Comparison of ENCODE assay signal across 18 cellular contexts in the genomic region with DNA sequence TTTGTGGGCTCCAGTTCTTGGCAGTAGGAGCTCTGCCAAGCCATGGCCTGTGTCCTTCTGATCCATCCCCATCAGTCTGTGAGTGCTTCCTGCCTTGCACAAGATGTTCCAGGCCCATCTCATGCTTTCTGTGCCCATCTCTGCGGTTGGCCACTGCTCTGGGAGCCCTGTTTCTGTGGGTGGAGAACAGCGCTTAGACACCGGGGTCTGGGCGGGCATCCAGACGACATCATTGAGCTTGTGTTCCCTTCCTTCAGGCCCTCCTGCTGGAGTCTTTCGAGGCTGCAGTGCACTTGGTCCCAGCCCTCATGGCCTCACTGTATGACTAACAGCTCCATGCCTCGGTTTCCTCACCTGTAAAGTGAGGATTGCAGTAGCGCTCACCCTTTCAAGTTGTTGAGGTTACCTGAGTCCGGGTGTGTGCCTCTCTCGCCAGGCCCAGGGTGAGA. TPM values are rescaled to one million over a fixed set of nuclear protein-coding genes. Genes with fewer than 3 reads are reported as not detected.
DNase-seq lines count a peak whose midpoint lies in the region; ATAC-seq, FAIRE-seq and TF ChIP-seq lines count a peak whose summit lies in the region.
"Had no signal": no experiment of that assay in that cellular context is flagged by ENCODE, and none has a peak within 500 bp of the region (broad histone marks: within the 10 kb centered on the region; RNA-seq: fewer than 3 reads in every experiment).

No MANE protein-coding gene starts in this region.

- H3K36me3 ChIP-seq in right lobe of liver: peaks cover 0 to 4% (median 0%) of the 10 kb centered on the region in 4 donors
- no peaks in the 10 kb centered on the region for H3K36me3 ChIP-seq in HepG2 (replicated peaks in 1 of 2; ENCODE audit: control insufficient read depth in 1 of 2, insufficient read depth in 2 of 2, low read length in 2 of 2)
- H3K36me3 ChIP-seq in mucosa of descending colon (ENCODE audit: low read depth): no peaks in the 10 kb centered on the region
- H3K36me3 ChIP-seq in uterus: no peaks in the 10 kb centered on the region
- H3K36me3 ChIP-seq: gastrocnemius medialis, right atrium auricular region had no signal

- CTCF ChIA-PET in HepG2 (lab: Yijun Ruan, JAX; ENCODE audit: low intra/inter-chr PET ratio, low total read pairs): no interaction called here
- CTCF ChIA-PET in activated CD4-positive, alpha-beta T cell treated with anti-CD3 and anti-CD28 coated beads, Interleukin-2, amount 10 ng/mL, durations not matched to agents 7 days and 5 days (lab: Charles Lee): interaction anchor here (0.8 to 1.4 kb wide), 2 partner anchors 10 to 15 kb away, joined by 3 read pairs; partner anchors contain the start of gene CARD19

- H3K4me2 ChIP-seq in HepG2 (ENCODE audit: low read depth, low read length): no peak overlapping the region

- H3K9me3 Mint-ChIP-seq in activated CD4-positive, alpha-beta T cell treated with anti-CD3 and anti-CD28 coated beads, Interleukin-2, amount 10 ng/mL, durations not matched to agents 7 days and 5 days: peaks cover 2% of the 10 kb centered on the region
- H3K9me3 Mint-ChIP-seq: effector memory CD8-positive, alpha-beta T cell had no signal

- FAIRE-seq in HepG2 (lab: Jason Lieb, UNC): no peak
- FAIRE-seq: GM12891, K562 had no signal

- WGBS in right lobe of liver (ENCODE audit: insufficient coverage, low coverage, low lambda C conversion rate, missing lambda C conversion rate): 93% methylated on average over 3 of the region's 10 CpGs
- 67% methylated on average over 6 of the region's 10 CpGs for WGBS in HepG2 (ENCODE audit: low lambda C conversion rate)

- POLR2A ChIA-PET in HepG2 (lab: Yijun Ruan, JAX): no interaction called here
- POLR2A ChIA-PET in activated CD4-positive, alpha-beta T cell treated with anti-CD3 and anti-CD28 coated beads, Interleukin-2, amount 10 ng/mL, durations not matched to agents 7 days and 5 days (lab: Charles Lee): no interaction called here

- H3K4me1 Mint-ChIP-seq in activated CD4-positive, alpha-beta T cell treated with anti-CD3 and anti-CD28 coated beads, Interleukin-2, amount 10 ng/mL, durations not matched to agents 7 days and 5 days: peaks cover 37% of the 10 kb centered on the region

- no peak overlapping the region for H3K9ac ChIP-seq in HepG2 (ENCODE audit: insufficient read depth, low read depth, low read length)

- intact Hi-C loops in right lobe of liver (cut with DNase I): no loop called here
- intact Hi-C loops in HepG2 (cut with micrococcal nuclease; ENCODE audit: unreplicated experiment): no loop called here
- intact Hi-C loops in mucosa of descending colon (cut with DNase I, micrococcal nuclease): no loop called here
- intact Hi-C loops in uterus (cut with DNase I; ENCODE audit: low total_unique reads): no loop called here
- intact Hi-C loops in left colon (cut with DNase I, micrococcal nuclease): no loop called here

- H3K4me1 ChIP-seq in right lobe of liver (no peaks in the 10 kb centered on the region), HepG2 (ENCODE audit: insufficient read depth, low read length) (no peaks in the 10 kb centered on the region), mucosa of descending colon (ENCODE audit: low read depth) (no peaks in the 10 kb centered on the region), uterus (no peaks in the 10 kb centered on the region)
- H3K4me1 ChIP-seq: gastrocnemius medialis, right atrium auricular region had no signal

- H3K27me3 ChIP-seq in right lobe of liver: no peaks in the 10 kb centered on the region
- H3K27me3 ChIP-seq in HepG2 (ENCODE audit: control insufficient read depth in 1 of 2, insufficient read depth in 2 of 2, low read length in 2 of 2): no peaks in the 10 kb centered on the region; a peak in 1 of 5 replicates
- H3K27me3 ChIP-seq in uterus: no peaks in the 10 kb centered on the region
- H3K27me3 ChIP-seq: gastrocnemius medialis, right atrium auricular region had no signal

- TF ChIP-seq POLR2A in right lobe of liver (IDR thresholded peaks at IDR 0.05): no peak
- TF ChIP-seq POLR2A in HepG2 (IDR thresholded peaks at IDR 0.05; ENCODE audit: insufficient read depth in 1 of 2, low read depth in 2 of 2, low read length in 2 of 2): no peak
- no peak for TF ChIP-seq POLR2A in uterus (IDR thresholded peaks at IDR 0.05)

- peaks cover 66% of the 10 kb centered on the region for H3K36me3 Mint-ChIP-seq in activated CD4-positive, alpha-beta T cell treated with anti-CD3 and anti-CD28 coated beads, Interleukin-2, amount 10 ng/mL, durations not matched to agents 7 days and 5 days (ENCODE audit: low read depth)

- no peak for ATAC-seq in right lobe of liver
- ATAC-seq in HepG2: no peak
- ATAC-seq in mucosa of descending colon: no peak
- no peak for ATAC-seq in left colon
- ATAC-seq: effector memory CD8-positive, alpha-beta T cell; gastrocnemius medialis; K562; stimulated activated naive CD8-positive, alpha-beta T cell treated with anti-CD3 and anti-CD28 coated beads, Interleukin-15, amount 100 ng/mL, for 72 hours had no signal

- DNase-seq in right lobe of liver (peak in 2 of 3 donors; percentile 7 to 28), HepG2 (ENCODE audit: low spot score) (no peak), amniotic epithelial cell (ENCODE audit: low read depth) (peak; percentile 86), mucosa of descending colon (peak in 2 of 3 donors; percentile 3 to 22), uterus (peak; percentile 15), left colon (no peak)
- no peak for DNase-seq in stimulated activated CD4-positive, alpha-beta T cell treated with anti-CD3 and anti-CD28 coated beads, Interleukin-2, amount 100 ng/mL, for 48 hours
- no peak for DNase-seq in activated CD4-positive, alpha-beta T cell treated with anti-CD3 and anti-CD28 coated beads, Interleukin-2, amount 10 ng/mL, durations not matched to agents 7 days and 5 days
- DNase-seq: effector memory CD8-positive, alpha-beta T cell; EL; NCI-H1694 treated with DMSO at 0.1 percent for 48 hours; NCI-H510A treated with DMSO at 0.1 percent for 48 hours; stimulated activated naive CD8-positive, alpha-beta T cell treated with anti-CD3 and anti-CD28 coated beads, Interleukin-15, amount 100 ng/mL, for 72 hours; T-helper 2 cell had no signal

- TF ChIP-seq CTCF in right lobe of liver (IDR thresholded peaks at IDR 0.05): no peak
- TF ChIP-seq CTCF in HepG2 (CRISPR knock-in tag; IDR thresholded peaks at IDR 0.05): no peak
- TF ChIP-seq CTCF in mucosa of descending colon (IDR thresholded peaks at IDR 0.05): no peak
- TF ChIP-seq CTCF in uterus (IDR thresholded peaks at IDR 0.05): no peak

- in situ Hi-C loops in HepG2 (cut with HindIII; ENCODE audit: extremely low pct_ligation_motif_present, low pct_unique_long_range_greater_than_20kb): no loop called here

- no peak for TF ChIP-seq RAD21 in HepG2 (CRISPR knock-in tag; IDR thresholded peaks at IDR 0.05)

- TF ChIP-seq EP300 in HepG2 (IDR thresholded peaks at IDR 0.05; ENCODE audit: low read depth in 2 of 2, low read length in 2 of 2) (no peak), HepG2 (CRISPR knock-in tag; IDR thresholded peaks at IDR 0.05; ENCODE audit: borderline replicate concordance) (no peak)

- H3K4me3 ChIP-seq in right lobe of liver (no peak overlapping the region), HepG2 (replicated peaks in 1 of 3; ENCODE audit: insufficient read depth in 1 of 3, low read depth in 2 of 3, low read length in 3 of 3) (no peak overlapping the region), mucosa of descending colon (no peak overlapping the region), uterus (no peak overlapping the region)
- H3K4me3 ChIP-seq: gastrocnemius medialis, K562, right atrium auricular region had no signal

- BruUV-seq in HepG2 (replicated peaks; lab: Mats Ljungman, UMichigan): no TSS peak

- H2AFZ ChIP-seq in HepG2 (ENCODE audit: low read length): no peak overlapping the region

- no peaks in the 10 kb centered on the region for H3K27me3 Mint-ChIP-seq in activated CD4-positive, alpha-beta T cell treated with anti-CD3 and anti-CD28 coated beads, Interleukin-2, amount 10 ng/mL, durations not matched to agents 7 days and 5 days
- H3K27me3 Mint-ChIP-seq: effector memory CD8-positive, alpha-beta T cell; stimulated activated naive CD8-positive, alpha-beta T cell treated with anti-CD3 and anti-CD28 coated beads, Interleukin-15, amount 100 ng/mL, for 72 hours had no signal

- H3K4me3 Mint-ChIP-seq in activated CD4-positive, alpha-beta T cell treated with anti-CD3 and anti-CD28 coated beads, Interleukin-2, amount 10 ng/mL, durations not matched to agents 7 days and 5 days: no peak overlapping the region
- H3K4me3 Mint-ChIP-seq: effector memory CD8-positive, alpha-beta T cell; stimulated activated naive CD8-positive, alpha-beta T cell treated with anti-CD3 and anti-CD28 coated beads, Interleukin-15, amount 100 ng/mL, for 72 hours had no signal

- no peaks in the 10 kb centered on the region for H3K79me2 ChIP-seq in HepG2 (ENCODE audit: insufficient read depth, low read length)

- H3K27ac ChIP-seq in right lobe of liver: no peak overlapping the region
- no peak overlapping the region for H3K27ac ChIP-seq in HepG2 (ENCODE audit: extremely low read length, insufficient read depth, low read length)
- H3K27ac ChIP-seq in uterus: no peak overlapping the region
- H3K27ac ChIP-seq: gastrocnemius medialis, right atrium auricular region had no signal

- no peak overlapping the region for H3K27ac Mint-ChIP-seq in activated CD4-positive, alpha-beta T cell treated with anti-CD3 and anti-CD28 coated beads, Interleukin-2, amount 10 ng/mL, durations not matched to agents 7 days and 5 days
- H3K27ac Mint-ChIP-seq: effector memory CD8-positive, alpha-beta T cell had no signal

- no peaks in the 10 kb centered on the region for H4K20me1 ChIP-seq in HepG2 (ENCODE audit: insufficient read depth, low read length)

- no peaks in the 10 kb centered on the region for H3K9me3 ChIP-seq in right lobe of liver
- H3K9me3 ChIP-seq in HepG2 (ENCODE audit: low read length): no peaks in the 10 kb centered on the region
- H3K9me3 ChIP-seq in mucosa of descending colon: no peaks in the 10 kb centered on the region
- no peaks in the 10 kb centered on the region for H3K9me3 ChIP-seq in uterus
- H3K9me3 ChIP-seq: gastrocnemius medialis, right atrium auricular region had no signal

RNA-seq across cellular contexts. Expression of gene CARD19, which starts 14.9 kb away (rescaled TPM):
- total RNA-seq in right lobe of liver (10 to 100 TPM in 3 of 6 experiments, 1 to 10 TPM in 3; 6.3 to 31.7 (median 12.1) TPM), HepG2 (2016; rRNA removed; fragmentation: Illumina TruSeq; extraction: Trizol) (15.2 and 18.4 TPM in 2 replicates), mucosa of descending colon (10 to 100 TPM; 39.1 to 47.8 (median 44.2) TPM), uterus (10 to 100 TPM; 23.7 to 71.4 (median 40.9) TPM), left colon (10 to 100 TPM; 41.5 to 62.2 TPM)
- total RNA-seq in HepG2 (2016; cell fraction: cytosol; rRNA removed; fragmentation: Illumina TruSeq; extraction: Trizol; ENCODE audit: low read depth): 15.8 and 20.2 TPM in 2 replicates
- total RNA-seq in HepG2 (2016; cell fraction: insoluble cytoplasmic fraction; rRNA removed; fragmentation: Illumina TruSeq; extraction: Trizol): 18.6 and 20.5 TPM in 2 replicates
- total RNA-seq in HepG2 (2016; cell fraction: membrane; rRNA removed; fragmentation: Illumina TruSeq; extraction: Trizol): 17.3 and 29.5 TPM in 2 replicates
- total RNA-seq in HepG2 (2016; cell fraction: nucleus; rRNA removed; fragmentation: Illumina TruSeq; extraction: Trizol): 8.3 and 12.2 TPM in 2 replicates
- polyA plus RNA-seq in HepG2 (2011; rRNA removed): 47.2 and 62.0 TPM in 2 replicates
- polyA plus RNA-seq in HepG2 (2011; cell fraction: cytosol; rRNA removed): 33.8 and 73.1 TPM in 2 replicates
- polyA plus RNA-seq in HepG2 (2011; cell fraction: nucleus; rRNA removed): 101 and 106 TPM in 2 replicates
- 14.6 TPM in 2 replicates for polyA plus RNA-seq in HepG2 (2012)
- 16.0 and 27.0 TPM in 2 replicates for polyA plus RNA-seq in HepG2 (2016; cell fraction: cytosol; fragmentation: Illumina TruSeq; extraction: Trizol; ENCODE audit: low read depth)
- polyA plus RNA-seq in HepG2 (2016; cell fraction: insoluble cytoplasmic fraction; fragmentation: Illumina TruSeq; extraction: Trizol; ENCODE audit: low read depth): 14.7 and 18.5 TPM in 2 replicates
- polyA plus RNA-seq in HepG2 (2016; cell fraction: membrane; fragmentation: Illumina TruSeq; extraction: Trizol; ENCODE audit: low read depth): 13.4 and 18.5 TPM in 2 replicates
- 25.1 and 25.9 TPM in 2 replicates for polyA plus RNA-seq in HepG2 (2016; cell fraction: nucleus; fragmentation: Illumina TruSeq; extraction: Trizol; ENCODE audit: insufficient read depth, low read depth)
- polyA minus RNA-seq in HepG2 (2011; rRNA and poly(A)+ RNA removed; ENCODE audit: low replicate concordance): 11.5 and 28.1 TPM in 2 replicates
- polyA minus RNA-seq in HepG2 (2011; cell fraction: cytosol; rRNA and poly(A)+ RNA removed): 14.0 and 17.6 TPM in 2 replicates
- polyA minus RNA-seq in HepG2 (2011; cell fraction: nucleus; rRNA and poly(A)+ RNA removed): 11.3 and 12.8 TPM in 2 replicates
- total RNA-seq in activated CD4-positive, alpha-beta T cell treated with anti-CD3 and anti-CD28 coated beads, Interleukin-2, amount 10 ng/mL, durations not matched to agents 7 days and 5 days: 10 to 100 TPM; 40.3 to 42.6 TPM

RNA-seq across cellular contexts. Expression of gene SUSD3, which starts 22.6 kb away (rescaled TPM):
- total RNA-seq in right lobe of liver (10 to 100 TPM in 4 of 6 experiments, 1 to 10 TPM in 2; 6.5 to 51.5 (median 31.2) TPM), HepG2 (2016; rRNA removed; fragmentation: Illumina TruSeq; extraction: Trizol) (6.0 and 7.0 TPM in 2 replicates), mucosa of descending colon (1 to 10 TPM; 1.2 to 2.5 (median 1.8) TPM), uterus (10 to 100 TPM in 3 of 4 donors, 1 to 10 TPM in 1; 9.3 to 52.7 (median 14.7) TPM), left colon (1 to 10 TPM in 1 of 2 donors, under 1 TPM in 1; 0.95 to 2.0 TPM)
- total RNA-seq in HepG2 (2016; cell fraction: cytosol; rRNA removed; fragmentation: Illumina TruSeq; extraction: Trizol; ENCODE audit: low read depth): 10.2 and 12.4 TPM in 2 replicates
- total RNA-seq in HepG2 (2016; cell fraction: insoluble cytoplasmic fraction; rRNA removed; fragmentation: Illumina TruSeq; extraction: Trizol): 6.3 and 8.8 TPM in 2 replicates
- total RNA-seq in HepG2 (2016; cell fraction: membrane; rRNA removed; fragmentation: Illumina TruSeq; extraction: Trizol): 10.0 and 14.6 TPM in 2 replicates
- 4.9 and 5.2 TPM in 2 replicates for total RNA-seq in HepG2 (2016; cell fraction: nucleus; rRNA removed; fragmentation: Illumina TruSeq; extraction: Trizol)
- 9.1 and 11.7 TPM in 2 replicates for polyA plus RNA-seq in HepG2 (2011; rRNA removed)
- 6.2 and 9.7 TPM in 2 replicates for polyA plus RNA-seq in HepG2 (2011; cell fraction: cytosol; rRNA removed)
- polyA plus RNA-seq in HepG2 (2011; cell fraction: nucleus; rRNA removed): 4.6 and 5.9 TPM in 2 replicates
- polyA plus RNA-seq in HepG2 (2012): 4.2 and 5.4 TPM in 2 replicates
- 12.5 and 16.5 TPM in 2 replicates for polyA plus RNA-seq in HepG2 (2016; cell fraction: cytosol; fragmentation: Illumina TruSeq; extraction: Trizol; ENCODE audit: low read depth)
- polyA plus RNA-seq in HepG2 (2016; cell fraction: insoluble cytoplasmic fraction; fragmentation: Illumina TruSeq; extraction: Trizol; ENCODE audit: low read depth): 5.3 and 7.1 TPM in 2 replicates
- polyA plus RNA-seq in HepG2 (2016; cell fraction: membrane; fragmentation: Illumina TruSeq; extraction: Trizol; ENCODE audit: low read depth): 12.6 and 14.6 TPM in 2 replicates
- 9.7 and 10.7 TPM in 2 replicates for polyA plus RNA-seq in HepG2 (2016; cell fraction: nucleus; fragmentation: Illumina TruSeq; extraction: Trizol; ENCODE audit: insufficient read depth, low read depth)
- polyA minus RNA-seq in HepG2 (2011; rRNA and poly(A)+ RNA removed; ENCODE audit: low replicate concordance): 7.9 TPM in 1 of 2 replicates, not detected in the other
- polyA minus RNA-seq in HepG2 (2011; cell fraction: cytosol; rRNA and poly(A)+ RNA removed): 1.8 and 2.8 TPM in 2 replicates
- polyA minus RNA-seq in HepG2 (2011; cell fraction: nucleus; rRNA and poly(A)+ RNA removed): 0.90 and 0.99 TPM in 2 replicates
- total RNA-seq in activated CD4-positive, alpha-beta T cell treated with anti-CD3 and anti-CD28 coated beads, Interleukin-2, amount 10 ng/mL, durations not matched to agents 7 days and 5 days: 10 to 100 TPM; 81.1 to 85.8 TPM

RNA-seq across cellular contexts. Expression of gene NINJ1, which starts 52.9 kb away (rescaled TPM):
- total RNA-seq in right lobe of liver (100 to 1,000 TPM in 1 of 6 experiments, 10 to 100 TPM in 5; 35.6 to 103 (median 65.1) TPM), HepG2 (2016; rRNA removed; fragmentation: Illumina TruSeq; extraction: Trizol) (77.1 and 92.1 TPM in 2 replicates), mucosa of descending colon (10 to 100 TPM; 19.5 to 68.9 (median 23.2) TPM), uterus (10 to 100 TPM; 20.6 to 87.4 (median 44.2) TPM), left colon (10 to 100 TPM; 17.7 to 30.8 TPM)
- 104 and 127 TPM in 2 replicates for total RNA-seq in HepG2 (2016; cell fraction: cytosol; rRNA removed; fragmentation: Illumina TruSeq; extraction: Trizol; ENCODE audit: low read depth)
- 66.8 and 94.8 TPM in 2 replicates for total RNA-seq in HepG2 (2016; cell fraction: insoluble cytoplasmic fraction; rRNA removed; fragmentation: Illumina TruSeq; extraction: Trizol)
- 149 and 180 TPM in 2 replicates for total RNA-seq in HepG2 (2016; cell fraction: membrane; rRNA removed; fragmentation: Illumina TruSeq; extraction: Trizol)
- total RNA-seq in HepG2 (2016; cell fraction: nucleus; rRNA removed; fragmentation: Illumina TruSeq; extraction: Trizol): 48.9 and 58.7 TPM in 2 replicates
- 81.2 and 109 TPM in 2 replicates for polyA plus RNA-seq in HepG2 (2011; rRNA removed)
- 83.2 and 110 TPM in 2 replicates for polyA plus RNA-seq in HepG2 (2011; cell fraction: cytosol; rRNA removed)
- polyA plus RNA-seq in HepG2 (2011; cell fraction: nucleus; rRNA removed): 62.3 and 83.6 TPM in 2 replicates
- 77.3 and 145 TPM in 2 replicates for polyA plus RNA-seq in HepG2 (2012)
- 196 and 226 TPM in 2 replicates for polyA plus RNA-seq in HepG2 (2016; cell fraction: cytosol; fragmentation: Illumina TruSeq; extraction: Trizol; ENCODE audit: low read depth)
- polyA plus RNA-seq in HepG2 (2016; cell fraction: insoluble cytoplasmic fraction; fragmentation: Illumina TruSeq; extraction: Trizol; ENCODE audit: low read depth): 104 and 130 TPM in 2 replicates
- 235 and 242 TPM in 2 replicates for polyA plus RNA-seq in HepG2 (2016; cell fraction: membrane; fragmentation: Illumina TruSeq; extraction: Trizol; ENCODE audit: low read depth)
- polyA plus RNA-seq in HepG2 (2016; cell fraction: nucleus; fragmentation: Illumina TruSeq; extraction: Trizol; ENCODE audit: insufficient read depth, low read depth): 122 and 127 TPM in 2 replicates
- polyA minus RNA-seq in HepG2 (2011; rRNA and poly(A)+ RNA removed; ENCODE audit: low replicate concordance): 22.5 and 101 TPM in 2 replicates
- 26.1 and 26.7 TPM in 2 replicates for polyA minus RNA-seq in HepG2 (2011; cell fraction: cytosol; rRNA and poly(A)+ RNA removed)
- polyA minus RNA-seq in HepG2 (2011; cell fraction: nucleus; rRNA and poly(A)+ RNA removed): 17.8 and 21.8 TPM in 2 replicates
- 10 to 100 TPM; 29.5 to 29.9 TPM for total RNA-seq in activated CD4-positive, alpha-beta T cell treated with anti-CD3 and anti-CD28 coated beads, Interleukin-2, amount 10 ng/mL, durations not matched to agents 7 days and 5 days

Comparison
In these comparisons a context has a peak if more than half of its experiments do, and no peak if none do; other contexts are left out.
1. DNase-seq: peak in right lobe of liver (2 of 3), amniotic epithelial cell (single experiment), mucosa of descending colon (2 of 3) and uterus (2 of 2); none in HepG2 (single experiment), stimulated activated CD4-positive, alpha-beta T cell treated with anti-CD3 and anti-CD28 coated beads, Interleukin-2, amount 100 ng/mL, for 48 hours (0 of 2), left colon (0 of 2) and activated CD4-positive, alpha-beta T cell treated with anti-CD3 and anti-CD28 coated beads, Interleukin-2, amount 10 ng/mL, durations not matched to agents 7 days and 5 days (single experiment).